8 cellular contexts compared by ENCODE assay signal in genomic region chr2:28717339-28717758, GRCh38. TPM values are rescaled to one million over a fixed set of nuclear protein-coding genes. Genes with fewer than 3 reads are reported as not detected.
DNase-seq lines count a peak whose midpoint lies in the region; ATAC-seq and TF ChIP-seq lines count a peak whose summit lies in the region.

No MANE protein-coding gene starts in this region.

- H3K27ac ChIP-seq in HEK293 (ENCODE audit: extremely low read depth, low read depth, low read length) (no peak overlapping the region), SK-N-MC (peak overlapping the region; percentile 14; the same call in 1 of the 2 replicates)

- H3K9me3 ChIP-seq in HEK293 (ENCODE audit: control insufficient read depth, insufficient read depth, low read depth, low read length): no peaks in the 10 kb centered on the region
- H3K9me3 ChIP-seq in SK-N-MC (ENCODE audit: low read depth, low read length): no peaks in the 10 kb centered on the region
- H3K9me3 ChIP-seq in BE2C: no peaks in the 10 kb centered on the region

- H3K36me3 ChIP-seq in HEK293 (ENCODE audit: control insufficient read depth in 2 of 2, insufficient read depth in 1 of 2, low read length in 2 of 2): no peaks in the 10 kb centered on the region
- no peaks in the 10 kb centered on the region for H3K36me3 ChIP-seq in SK-N-MC (ENCODE audit: insufficient read depth, low read length)
- no peaks in the 10 kb centered on the region for H3K36me3 ChIP-seq in BE2C

- POLR2A ChIA-PET in HEK293 (lab: Yijun Ruan, JAX): interaction anchor here (0.6 kb wide), 1 partner anchor 13 kb away, joined by 5 read pairs; no protein-coding TSS in a partner anchor

- no peak for ATAC-seq in GM19035 (IDR thresholded peaks at IDR 0.05; ENCODE audit: unreplicated experiment)

- no peak overlapping the region for H3K9ac ChIP-seq in SK-N-MC (ENCODE audit: insufficient read length)

- no peak overlapping the region for H3K4me3 ChIP-seq in HEK293 (ENCODE audit: low read depth, low read length)
- H3K4me3 ChIP-seq in SK-N-MC: no peak overlapping the region
- no peak overlapping the region for H3K4me3 ChIP-seq in BE2C (ENCODE audit: low read depth, low read length)

- no peak for DNase-seq in SK-N-MC (ENCODE audit: low read depth, low spot score)
- peak; percentile 12 for DNase-seq in glomerular endothelial cell (ENCODE audit: extremely low read depth, low read depth, low spot score)
- DNase-seq in pons (ENCODE audit: low spot score): peak; percentile 45
- no peak for DNase-seq in superior temporal gyrus (ENCODE audit: extremely low spot score)
- no peak for DNase-seq in BE2C
- no peak for DNase-seq in stimulated activated CD4-positive, alpha-beta T cell treated with anti-CD3 and anti-CD28 coated beads, Interleukin-4, amount 100 ng/mL, for 4 hours

- no peak for TF ChIP-seq CTCF in HEK293 (tag by site-specific recombination; IDR thresholded peaks at IDR 0.05)
- TF ChIP-seq CTCF in BE2C (IDR thresholded peaks at IDR 0.05; ENCODE audit: low read depth, low read length): no peak

- no peaks in the 10 kb centered on the region for H3K4me1 ChIP-seq in HEK293 (ENCODE audit: control insufficient read depth, insufficient read depth, low read length)
- peaks cover 13% of the 10 kb centered on the region for H3K4me1 ChIP-seq in BE2C

- H3K27me3 ChIP-seq in BE2C: no peaks in the 10 kb centered on the region

- CTCF ChIA-PET in HEK293 (lab: Yijun Ruan, JAX): interaction anchor here (0.6 kb wide), 1 partner anchor 49 kb away, joined by 4 read pairs; no protein-coding TSS in a partner anchor

TF ChIP-seq in HEK293, 187 proteins besides CTCF, POLR2A, EP300 and RAD21:
- TF ChIP-seq KLF16 (tag by site-specific recombination; IDR thresholded peaks at IDR 0.05): no peak
- TF ChIP-seq ZBTB49 (tag by site-specific recombination; IDR thresholded peaks at IDR 0.05; ENCODE audit: low read depth): peak; percentile 96

RNA-seq across cellular contexts. Expression of gene PPP1CB, which starts 34.3 kb away (rescaled TPM):
- 88.9 and 101 TPM in 2 replicates for total RNA-seq in glomerular endothelial cell
- 91.1 TPM for polyA plus RNA-seq in BE2C (2012; ENCODE audit: insufficient read depth, insufficient read length, low read depth)

Comparison
In these comparisons a context has a peak if more than half of its experiments do, and no peak if none do; other contexts are left out.
1. DNase-seq: peak in glomerular endothelial cell (single experiment) and pons (single experiment); none in SK-N-MC (single experiment), superior temporal gyrus (single experiment), BE2C (single experiment) and stimulated activated CD4-positive, alpha-beta T cell treated with anti-CD3 and anti-CD28 coated beads, Interleukin-4, amount 100 ng/mL, for 4 hours (0 of 2).